16 cellular contexts compared by ENCODE assay signal in genomic region chr1:182877331-182877730, GRCh38.
"Had no signal": no experiment of that assay in that cellular context is flagged by ENCODE, and none has a peak within 500 bp of the region (broad histone marks: within the 10 kb centered on the region; RNA-seq: fewer than 3 reads in every experiment).

No MANE protein-coding gene starts in this region.

- H3K9me3 Mint-ChIP-seq: activated T-helper 2 cell treated with anti-CD3 and anti-CD28 coated beads, Interferon-gamma antibody, Interleukin-2, Interleukin-4, amounts not matched to agents 10 μg/mL and 5 μg/mL and 100 μg/mL, durations not matched to agents 14 hours and 24 hours and 36 hours; immature natural killer cell; natural killer cell treated with Interleukin-12 subunit alpha and Interleukin-12 subunit beta and Interleukin-15 and Interleukin-18, amount 100 ng/mL, for 72 hours; T-cell had no signal

- DNase-seq: central memory CD4-positive, alpha-beta T cell; foreskin keratinocyte; heart left ventricle; hypothalamus; immature natural killer cell; lower lobe of right lung; mesenchymal stem cell; right cardiac atrium; spleen; stimulated activated naive CD4-positive, alpha-beta T cell; T-cell; testis; transverse colon had no signal

- H3K4me3 Mint-ChIP-seq: immature natural killer cell; natural killer cell treated with Interleukin-12 subunit alpha and Interleukin-12 subunit beta and Interleukin-15 and Interleukin-18, amount 100 ng/mL, for 72 hours; T-cell had no signal

- H3K27ac Mint-ChIP-seq: immature natural killer cell; natural killer cell treated with Interleukin-12 subunit alpha and Interleukin-12 subunit beta and Interleukin-15 and Interleukin-18, amount 100 ng/mL, for 72 hours had no signal

- H3K27me3 Mint-ChIP-seq: natural killer cell treated with Interleukin-12 subunit alpha and Interleukin-12 subunit beta and Interleukin-15 and Interleukin-18, amount 100 ng/mL, for 72 hours; T-cell had no signal

- ATAC-seq: foreskin keratinocyte; heart left ventricle; left lobe of liver; lower lobe of right lung; natural killer cell treated with Interleukin-12 subunit alpha and Interleukin-12 subunit beta and Interleukin-15 and Interleukin-18, amount 100 ng/mL, for 72 hours; right cardiac atrium; T-cell had no signal
